Comparison of ENCODE assay signal across 8 cellular contexts in the genomic region with DNA sequence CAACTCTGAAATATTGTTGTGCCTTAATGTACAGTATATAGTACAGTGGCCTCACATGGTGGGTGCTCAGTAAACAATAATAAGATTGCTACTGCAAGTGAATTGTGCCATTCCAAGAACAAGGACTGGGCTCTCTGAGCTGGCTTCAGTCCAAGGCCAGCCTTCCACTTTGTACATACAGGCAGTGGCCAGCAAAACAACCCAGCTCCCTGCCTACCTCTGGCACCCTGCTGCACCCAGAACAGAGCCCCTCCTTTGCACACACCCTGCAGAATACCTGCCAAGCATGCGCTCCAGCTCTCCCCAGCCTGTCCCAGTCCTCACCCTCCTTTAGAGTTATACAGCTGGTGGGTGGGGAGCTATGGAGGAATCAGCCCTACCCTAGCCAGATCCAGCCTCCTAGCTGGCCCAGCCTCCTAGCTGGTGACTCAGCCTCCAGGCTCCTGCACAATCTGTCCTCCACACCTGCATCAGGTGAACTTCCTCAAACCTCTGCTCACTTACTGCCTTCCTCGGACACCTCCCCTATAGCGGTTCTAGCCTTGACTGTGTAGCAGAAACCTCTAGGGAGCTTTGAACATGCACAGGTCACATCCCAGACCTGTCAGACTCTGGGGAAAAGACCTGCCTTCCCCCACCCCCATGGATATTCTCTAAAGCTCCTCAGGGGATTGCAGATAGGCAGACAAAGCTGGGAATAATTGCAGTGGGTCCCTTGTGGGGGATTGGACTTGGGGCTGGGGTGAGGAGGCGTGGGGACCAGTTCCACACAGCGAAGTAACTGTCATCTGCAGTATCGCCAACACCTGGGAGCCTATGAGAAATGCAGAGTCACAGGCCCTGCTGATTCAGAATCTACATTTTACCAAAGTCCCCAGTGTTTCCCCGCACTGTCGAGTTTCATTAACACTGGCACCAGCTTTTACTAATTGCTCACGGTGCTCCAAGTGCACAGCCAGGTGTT. TPM values are rescaled to one million over a fixed set of nuclear protein-coding genes. Genes with fewer than 3 reads are reported as not detected.
A peak's percentile ranks its signal among the peaks of the same experiment; 100 is the strongest.
DNase-seq lines count a peak whose midpoint lies in the region; ATAC-seq, FAIRE-seq and TF ChIP-seq lines count a peak whose summit lies in the region.

No MANE protein-coding gene starts in this region.

- no peak overlapping the region for H3K9ac ChIP-seq in keratinocyte (ENCODE audit: control insufficient read depth, extremely low read depth, insufficient read depth, low read length)

- 93% methylated on average over 8 of the region's 9 CpGs for WGBS in A549 (ENCODE audit: missing lambda C conversion rate)

- DNase-seq in A549 (ENCODE audit: low read depth in 1 of 2, low spot score in 1 of 2) (no peak), HPDE6-E6E7 (ENCODE audit: extremely low spot score) (peak; percentile 98), keratinocyte (ENCODE audit: low read depth, low spot score) (peak; percentile 63), superior temporal gyrus (ENCODE audit: extremely low spot score) (peak; percentile 74), cortex of kidney (lab: John Stamatoyannopoulos, UW) (no peak)

- no peak for TF ChIP-seq POLR2A in A549 (IDR thresholded peaks at IDR 0.05; ENCODE audit: low read length)

- POLR2A ChIA-PET in A549 (lab: Yijun Ruan, JAX), result interaction anchor here (0.6 to 1.1 kb wide), 3 partner anchors 10 to 274 kb away, joined by 3 to 5 read pairs (median 4); a partner anchor contains a TSS

- H3K27me3 ChIP-seq in keratinocyte (ENCODE audit: control insufficient read depth, extremely low read depth, insufficient read depth, low read length), result peaks cover 17% of the 10 kb centered on the region

- H4K20me1 ChIP-seq in keratinocyte (ENCODE audit: control insufficient read depth, extremely low read depth, insufficient read depth, low read length), result peaks cover 2% of the 10 kb centered on the region

- ATAC-seq in A549, result peak in 1 of 2 experiments; percentile 32; a peak in 3 of 6 replicates
- ATAC-seq in HG03175 (IDR thresholded peaks at IDR 0.05; ENCODE audit: unreplicated experiment), result no peak
- no peak for ATAC-seq in HG03565 (IDR thresholded peaks at IDR 0.05; ENCODE audit: unreplicated experiment)

- no peak for TF ChIP-seq CTCF in A549 (IDR thresholded peaks at IDR 0.05)
- no peak for TF ChIP-seq CTCF in VCaP (conservative IDR thresholded peaks at IDR 0.05)
- TF ChIP-seq CTCF in keratinocyte (optimal IDR thresholded peaks at IDR 0.05 in 1 of 3, IDR thresholded peaks at IDR 0.05 in 1 of 3, conservative IDR thresholded peaks at IDR 0.05 in 1 of 3; ENCODE audit: extremely low read depth in 1 of 3, insufficient read depth in 2 of 3, low read length in 3 of 3), result no peak

- CTCF ChIA-PET in A549 (lab: Yijun Ruan, JAX), result interaction anchor here (0.7 to 7.7 kb wide), 28 partner anchors 8 to 413 kb away, joined by 3 to 84 read pairs (median 4); a partner anchor contains a TSS

- H3K4me3 ChIP-seq in A549, result no peak overlapping the region
- peak overlapping the region in 1 of 3 experiments; percentile 25 for H3K4me3 ChIP-seq in keratinocyte (ENCODE audit: control insufficient read depth in 2 of 3, extremely low read depth in 1 of 3, insufficient read depth in 2 of 3, low read depth in 1 of 3, low read length in 3 of 3)

- peaks cover 0 to 3% of the 10 kb centered on the region in 2 experiments for H3K36me3 ChIP-seq in keratinocyte (ENCODE audit: control insufficient read depth in 2 of 2, extremely low read depth in 1 of 2, insufficient read depth in 2 of 2, low read length in 2 of 2)

- H3K4me1 ChIP-seq in A549 (peaks cover 15% of the 10 kb centered on the region; the same call in 2 of the 3 replicates), keratinocyte (ENCODE audit: control insufficient read depth, extremely low read depth, insufficient read depth, low read length) (peaks cover 37% of the 10 kb centered on the region)

- H3K4me2 ChIP-seq in A549, result peak overlapping the region; percentile 92
- peak overlapping the region; percentile 73 for H3K4me2 ChIP-seq in keratinocyte (ENCODE audit: control insufficient read depth, extremely low read depth, insufficient read depth, low read depth, low read length)

- H2AFZ ChIP-seq in keratinocyte (ENCODE audit: control insufficient read depth, low read length), result no peak overlapping the region

- no peaks in the 10 kb centered on the region for H3K79me2 ChIP-seq in keratinocyte (ENCODE audit: control insufficient read depth, insufficient read depth, low read length)

- H3K9me1 ChIP-seq in keratinocyte (ENCODE audit: control insufficient read depth, extremely low read depth, insufficient read depth, low read length), result peaks cover 2% of the 10 kb centered on the region

- TF ChIP-seq RAD21 in A549 (conservative IDR thresholded peaks at IDR 0.05 in 1 of 2, IDR thresholded peaks at IDR 0.05 in 1 of 2), result no peak

- FAIRE-seq in A549 (lab: Jason Lieb, UNC), result no peak
- FAIRE-seq in keratinocyte (lab: Jason Lieb, UNC), result peak; percentile 97

- dilution Hi-C loops in keratinocyte (cut with MboI; ENCODE audit: extremely low pct_ligation_motif_present, low sequenced_read_pairs), result no loop called here

- H3K9me3 ChIP-seq in A549 (no peaks in the 10 kb centered on the region), keratinocyte (ENCODE audit: control insufficient read depth, low read depth, low read length) (no peaks in the 10 kb centered on the region)

- TF ChIP-seq EP300 in A549 (IDR thresholded peaks at IDR 0.05), result no peak

- H3K27ac ChIP-seq in A549 (no peak overlapping the region), VCaP (peak overlapping the region; percentile 56), keratinocyte (ENCODE audit: control insufficient read depth, insufficient read depth, low read length) (no peak overlapping the region)

TF ChIP-seq in A549, 52 proteins besides CTCF, POLR2A, EP300 and RAD21 (continues in another document):
- TF ChIP-seq HEYL (CRISPR knock-in tag; IDR thresholded peaks at IDR 0.05) (no peak), NR3C1 (IDR thresholded peaks at IDR 0.05) (no peak), ZFP36 (IDR thresholded peaks at IDR 0.05; ENCODE audit: borderline replicate concordance, partially characterized antibody) (no peak), TFCP2L1 (CRISPR knock-in tag; IDR thresholded peaks at IDR 0.05) (no peak), ZC3H11A (IDR thresholded peaks at IDR 0.05) (no peak), BHLHE40 (IDR thresholded peaks at IDR 0.05; ENCODE audit: low read depth, low read length) (no peak), CBX8 (IDR thresholded peaks at IDR 0.05) (no peak)
- TF ChIP-seq, protein P1, sequence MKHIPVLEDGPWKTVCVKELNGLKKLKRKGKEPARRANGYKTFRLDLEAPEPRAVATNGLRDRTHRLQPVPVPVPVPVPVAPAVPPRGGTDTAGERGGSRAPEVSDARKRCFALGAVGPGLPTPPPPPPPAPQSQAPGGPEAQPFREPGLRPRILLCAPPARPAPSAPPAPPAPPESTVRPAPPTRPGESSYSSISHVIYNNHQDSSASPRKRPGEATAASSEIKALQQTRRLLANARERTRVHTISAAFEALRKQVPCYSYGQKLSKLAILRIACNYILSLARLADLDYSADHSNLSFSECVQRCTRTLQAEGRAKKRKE (CRISPR knock-in tag; IDR thresholded peaks at IDR 0.05; ENCODE audit: low read depth), result no peak

RNA-seq across cellular contexts. Expression of a gene that starts 17.9 kb away (rescaled TPM):
- polyA plus RNA-seq in A549 (2011; rRNA removed) (0.04 and 0.11 TPM in 2 replicates), A549 (2017; fragmentation: RNase III; extraction: RNeasy Plus Mini Kit Qiagen cat#74134 plus additional on column Dnase treatment) (0.16 to 0.28 TPM (median 0.23 TPM) in 3 replicates), keratinocyte (not detected in 3 replicates)
- polyA plus RNA-seq in A549 (2012; cell fraction: cytosol; rRNA removed), result 0.08 and 0.10 TPM in 2 replicates
- polyA plus RNA-seq in A549 (2012; cell fraction: nucleus; rRNA removed), result 0.10 and 0.12 TPM in 2 replicates
- 0.08 TPM in 1 of 2 replicates, not detected in the other for polyA minus RNA-seq in A549 (2011; rRNA and poly(A)+ RNA removed)
- not detected for polyA plus RNA-seq in keratinocyte (2011; ENCODE audit: low read depth)
- polyA plus RNA-seq in keratinocyte (2011; cell fraction: cytosol; rRNA removed), result not detected in 2 replicates
- not detected in 2 replicates for polyA plus RNA-seq in keratinocyte (2011; cell fraction: nucleus; rRNA removed)
- polyA plus RNA-seq in keratinocyte (2012; ENCODE audit: low replicate concordance), result not detected in 2 replicates
- not detected in 3 replicates for polyA minus RNA-seq in keratinocyte
- not detected for polyA minus RNA-seq in keratinocyte (2011; cell fraction: cytosol; rRNA and poly(A)+ RNA removed)
- polyA minus RNA-seq in keratinocyte (2011; cell fraction: nucleus; rRNA and poly(A)+ RNA removed), result not detected in 2 replicates

RNA-seq across cellular contexts. Expression of a gene that starts 25.6 kb away (rescaled TPM):
- polyA plus RNA-seq in A549 (2011; rRNA removed) (13.9 and 15.2 TPM in 2 replicates), A549 (2017; fragmentation: RNase III; extraction: RNeasy Plus Mini Kit Qiagen cat#74134 plus additional on column Dnase treatment) (8.9 to 9.6 TPM (median 8.9 TPM) in 3 replicates), keratinocyte (10.3 to 15.1 TPM (median 13.2 TPM) in 3 replicates)
- 5.2 and 7.2 TPM in 2 replicates for polyA plus RNA-seq in A549 (2012; cell fraction: cytosol; rRNA removed)
- polyA plus RNA-seq in A549 (2012; cell fraction: nucleus; rRNA removed), result 3.9 and 5.1 TPM in 2 replicates
- 12.4 and 15.7 TPM in 2 replicates for polyA minus RNA-seq in A549 (2011; rRNA and poly(A)+ RNA removed)
- 6.4 TPM for polyA plus RNA-seq in keratinocyte (2011; ENCODE audit: low read depth)
- 9.1 and 12.9 TPM in 2 replicates for polyA plus RNA-seq in keratinocyte (2011; cell fraction: cytosol; rRNA removed)
- polyA plus RNA-seq in keratinocyte (2011; cell fraction: nucleus; rRNA removed), result 14.4 and 15.2 TPM in 2 replicates
- 7.1 and 7.2 TPM in 2 replicates for polyA plus RNA-seq in keratinocyte (2012; ENCODE audit: low replicate concordance)
- polyA minus RNA-seq in keratinocyte, result 7.9 to 20.8 TPM (median 18.4 TPM) in 3 replicates
- polyA minus RNA-seq in keratinocyte (2011; cell fraction: cytosol; rRNA and poly(A)+ RNA removed), result 13.0 TPM
- polyA minus RNA-seq in keratinocyte (2011; cell fraction: nucleus; rRNA and poly(A)+ RNA removed), result 10.0 and 13.1 TPM in 2 replicates

RNA-seq across cellular contexts. Expression of a gene that starts 57.9 kb away (rescaled TPM):
- polyA plus RNA-seq in A549 (2011; rRNA removed), result 0.57 and 0.86 TPM in 2 replicates
- polyA plus RNA-seq in A549 (2012; cell fraction: cytosol; rRNA removed), result 0.26 and 0.40 TPM in 2 replicates
- polyA plus RNA-seq in A549 (2012; cell fraction: nucleus; rRNA removed), result 0.72 and 0.82 TPM in 2 replicates
- polyA plus RNA-seq in A549 (2017; fragmentation: RNase III; extraction: RNeasy Plus Mini Kit Qiagen cat#74134 plus additional on column Dnase treatment), result 0.43 to 0.91 TPM (median 0.73 TPM) in 3 replicates
- 1.2 and 2.1 TPM in 2 replicates for polyA minus RNA-seq in A549 (2011; rRNA and poly(A)+ RNA removed)
- 0.61 to 1.5 TPM (median 0.66 TPM) in 3 replicates for polyA plus RNA-seq in keratinocyte
- 13.9 TPM for polyA plus RNA-seq in keratinocyte (2011; ENCODE audit: low read depth)
- 0.38 and 0.95 TPM in 2 replicates for polyA plus RNA-seq in keratinocyte (2011; cell fraction: cytosol; rRNA removed)
- 2.9 and 3.2 TPM in 2 replicates for polyA plus RNA-seq in keratinocyte (2011; cell fraction: nucleus; rRNA removed)
- 1.0 and 3.5 TPM in 2 replicates for polyA plus RNA-seq in keratinocyte (2012; ENCODE audit: low replicate concordance)
- 1.3 to 4.1 TPM (median 1.7 TPM) in 3 replicates for polyA minus RNA-seq in keratinocyte
- 1.3 TPM for polyA minus RNA-seq in keratinocyte (2011; cell fraction: cytosol; rRNA and poly(A)+ RNA removed)
- 5.0 and 5.3 TPM in 2 replicates for polyA minus RNA-seq in keratinocyte (2011; cell fraction: nucleus; rRNA and poly(A)+ RNA removed)

Comparison
In these comparisons a context has a peak if more than half of its experiments do, and no peak if none do; other contexts are left out.
1. DNase-seq: peak in HPDE6-E6E7 (single experiment), keratinocyte (single experiment) and superior temporal gyrus (single experiment); none in A549 (0 of 2) and cortex of kidney (single experiment).